ENCODE assay signal across 9 cellular contexts in genomic region chr2:193231634-193232033, GRCh38.
"Had no signal": no experiment of that assay in that cellular context is flagged by ENCODE, and none has a peak within 500 bp of the region (broad histone marks: within the 10 kb centered on the region; RNA-seq: fewer than 3 reads in every experiment).

No MANE protein-coding gene starts in this region.

- ATAC-seq: GM23338, HCT116, K562 had no signal

- FAIRE-seq: HTR-8/SVneo, K562 had no signal

- H3K4me3 ChIP-seq: GM23338, HAP-1, K562 had no signal

- H3K36me3 ChIP-seq: HAP-1 had no signal

- H3K4me1 ChIP-seq: HAP-1 had no signal

- H2AFZ ChIP-seq: GM23338 had no signal

- DNase-seq: H7, HFFc6, IMR-90, KG1 had no signal

- H3K9me3 ChIP-seq: HAP-1 had no signal

- H3K4me2 ChIP-seq: GM23338 had no signal
